ENCODE assay signal across 14 cellular contexts in the genomic region with DNA sequence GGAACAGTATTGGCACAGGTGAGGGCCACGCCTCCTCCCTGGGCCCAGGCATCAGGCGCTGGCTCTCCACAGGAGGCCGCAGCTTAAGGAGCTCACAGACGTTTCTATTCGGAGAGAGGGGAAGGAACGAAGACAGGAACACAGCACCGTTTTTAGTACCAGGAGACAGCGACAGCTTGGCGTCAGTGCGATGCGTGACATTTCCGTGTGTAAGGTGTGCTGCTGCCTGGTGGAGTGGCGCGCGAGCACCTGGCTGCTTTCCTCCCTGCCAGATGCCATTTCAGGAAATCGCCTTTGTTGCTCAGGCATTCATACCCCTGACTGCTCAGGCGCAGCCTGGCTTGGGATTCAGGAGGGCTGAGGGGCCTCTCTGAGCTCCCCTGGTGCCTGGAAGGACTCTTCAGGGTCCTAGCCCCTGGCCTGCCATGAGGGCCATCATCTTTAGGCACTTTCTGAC.
DNase-seq lines count a peak whose midpoint lies in the region; ATAC-seq lines count a peak whose summit lies in the region.
"Had no signal": no experiment of that assay in that cellular context is flagged by ENCODE, and none has a peak within 500 bp of the region (broad histone marks: within the 10 kb centered on the region; RNA-seq: fewer than 3 reads in every experiment).

No MANE protein-coding gene starts in this region.

- DNase-seq in DMS53 treated with DMSO at 0.1 percent for 48 hours (lab: John Stamatoyannopoulos, UW; ENCODE audit: unreplicated experiment) (peak; percentile 32), NCI-H146 treated with DMSO at 0.1 percent for 48 hours (lab: John Stamatoyannopoulos, UW; ENCODE audit: unreplicated experiment) (peak; percentile 77), SHP77 treated with DMSO at 0.1 percent for 48 hours (lab: John Stamatoyannopoulos, UW) (peak; percentile 17), left kidney (ENCODE audit: low read depth, low spot score) (peak; percentile 88), T-cell (no peak), glomerular visceral epithelial cell (ENCODE audit: extremely low spot score) (no peak)
- no peak for DNase-seq in activated CD4-positive, alpha-beta T cell treated with anti-CD3 and anti-CD28 coated beads, Interleukin-2, amount 50 U/mL, for 48 hours
- DNase-seq in stimulated activated CD4-positive, alpha-beta T cell treated with anti-CD3 and anti-CD28 coated beads, Interleukin-12 subunit alpha, Interleukin-12 subunit beta, amount 100 ng/mL, for 4 hours = no peak
- DNase-seq: activated CD4-positive, CD25-positive, alpha-beta regulatory T cell; activated T-cell treated with anti-CD3 and anti-CD28 coated beads, Interleukin-2, amount 50 U/mL, for 1 hour; colonic mucosa; DND-41; stimulated activated CD4-positive, alpha-beta T cell treated with anti-CD3 and anti-CD28 coated beads, Interleukin-4, amount 100 ng/mL, for 24 hours had no signal

- H3K27ac Mint-ChIP-seq in T-cell = no peak overlapping the region
- H3K27ac Mint-ChIP-seq: stimulated activated memory B cell treated with anti-CD40 and anti-IgM and Interleukin-4, amounts not matched to agents 10 μg/mL and 1 μg/mL and 100 μg/mL, for 72 hours had no signal

- POLR2A ChIA-PET in T-cell (lab: Charles Lee) = no interaction called here

- H3K4me1 Mint-ChIP-seq in T-cell = peaks cover 0 to 22% (median 17%) of the 10 kb centered on the region in 3 donors

- ATAC-seq in T-cell (replicated peaks in 1 of 4) = no peak
- ATAC-seq: stimulated activated memory B cell treated with anti-CD40 and anti-IgM and Interleukin-4, amounts not matched to agents 10 μg/mL and 1 μg/mL and 100 μg/mL, for 72 hours had no signal

- peaks cover 18% of the 10 kb centered on the region for H3K36me3 Mint-ChIP-seq in T-cell

- H3K4me3 Mint-ChIP-seq in T-cell = no peak overlapping the region
- H3K4me3 Mint-ChIP-seq: stimulated activated memory B cell treated with anti-CD40 and anti-IgM and Interleukin-4, amounts not matched to agents 10 μg/mL and 1 μg/mL and 100 μg/mL, for 72 hours had no signal

- H3K27me3 Mint-ChIP-seq in T-cell = no peaks in the 10 kb centered on the region
- H3K27me3 Mint-ChIP-seq: stimulated activated memory B cell treated with anti-CD40 and anti-IgM and Interleukin-4, amounts not matched to agents 10 μg/mL and 1 μg/mL and 100 μg/mL, for 72 hours had no signal

- CTCF ChIA-PET in T-cell (lab: Charles Lee) = no interaction called here

- H3K9me3 Mint-ChIP-seq in T-cell = no peaks in the 10 kb centered on the region

Comparison
In these comparisons a context has a peak if more than half of its experiments do, and no peak if none do; other contexts are left out.
1. DNase-seq: peak in DMS53 treated with DMSO at 0.1 percent for 48 hours (single experiment), NCI-H146 treated with DMSO at 0.1 percent for 48 hours (single experiment), SHP77 treated with DMSO at 0.1 percent for 48 hours (single experiment) and left kidney (single experiment); none in T-cell (0 of 34), activated CD4-positive, alpha-beta T cell treated with anti-CD3 and anti-CD28 coated beads, Interleukin-2, amount 50 U/mL, for 48 hours (0 of 2), stimulated activated CD4-positive, alpha-beta T cell treated with anti-CD3 and anti-CD28 coated beads, Interleukin-12 subunit alpha, Interleukin-12 subunit beta, amount 100 ng/mL, for 4 hours (single experiment) and glomerular visceral epithelial cell (single experiment).